ENCODE assay signal across 9 cellular contexts in the genomic region with DNA sequence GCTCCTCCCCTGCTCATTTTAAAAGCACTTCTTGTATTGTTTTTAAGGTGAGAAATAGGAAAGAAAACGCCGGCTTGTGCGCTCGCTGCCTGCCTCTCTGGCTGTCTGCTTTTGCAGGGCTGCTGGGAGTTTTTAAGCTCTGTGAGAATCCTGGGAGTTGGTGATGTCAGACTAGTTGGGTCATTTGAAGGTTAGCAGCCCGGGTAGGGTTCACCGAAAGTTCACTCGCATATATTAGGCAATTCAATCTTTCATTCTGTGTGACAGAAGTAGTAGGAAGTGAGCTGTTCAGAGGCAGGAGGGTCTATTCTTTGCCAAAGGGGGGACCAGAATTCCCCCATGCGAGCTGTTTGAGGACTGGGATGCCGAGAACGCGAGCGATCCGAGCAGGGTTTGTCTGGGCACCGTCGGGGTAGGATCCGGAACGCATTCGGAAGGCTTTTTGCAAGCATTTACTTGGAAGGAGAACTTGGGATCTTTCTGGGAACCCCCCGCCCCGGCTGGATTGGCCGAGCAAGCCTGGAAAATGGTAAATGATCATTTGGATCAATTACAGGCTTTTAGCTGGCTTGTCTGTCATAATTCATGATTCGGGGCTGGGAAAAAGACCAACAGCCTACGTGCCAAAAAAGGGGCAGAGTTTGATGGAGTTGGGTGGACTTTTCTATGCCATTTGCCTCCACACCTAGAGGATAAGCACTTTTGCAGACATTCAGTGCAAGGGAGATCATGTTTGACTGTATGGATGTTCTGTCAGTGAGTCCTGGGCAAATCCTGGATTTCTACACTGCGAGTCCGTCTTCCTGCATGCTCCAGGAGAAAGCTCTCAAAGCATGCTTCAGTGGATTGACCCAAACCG. TPM values are rescaled to one million over a fixed set of nuclear protein-coding genes. Genes with fewer than 3 reads are reported as not detected.
A peak's percentile ranks its signal among the peaks of the same experiment; 100 is the strongest.
DNase-seq lines count a peak whose midpoint lies in the region; ATAC-seq and TF ChIP-seq lines count a peak whose summit lies in the region.
"Had no signal": no experiment of that assay in that cellular context is flagged by ENCODE, and none has a peak within 500 bp of the region (broad histone marks: within the 10 kb centered on the region; RNA-seq: fewer than 3 reads in every experiment).

TSS of gene RARB (plus strand) at position 261 of the 859 bp plus-strand sequence. CDS start at position 730, 469 bp downstream.

- H3K9me3 ChIP-seq in ES-I3 (ENCODE audit: control insufficient read depth, insufficient read depth, low read length) (no peaks in the 10 kb centered on the region), tibial artery (no peaks in the 10 kb centered on the region)

- peak within 1 kb of the TSS; percentile 58 for H3K9ac ChIP-seq in ES-I3 (ENCODE audit: low read depth, low read length)

- no peak for TF ChIP-seq CTCF in epithelial cell of esophagus (IDR thresholded peaks at IDR 0.05; ENCODE audit: insufficient read depth, low read depth, low read length, missing control alignments)
- no peak for TF ChIP-seq CTCF in tibial artery (IDR thresholded peaks at IDR 0.05)

- no peaks in the 10 kb centered on the region for H3K27me3 ChIP-seq in tibial artery

- peak within 1 kb of the TSS; percentile 79 to 85 for H3K27ac ChIP-seq in tibial artery

- peak within 1 kb of the TSS; percentile 45 for H3K4me3 ChIP-seq in epithelial cell of esophagus (ENCODE audit: low read length)
- H3K4me3 ChIP-seq in tibial artery = peak within 1 kb of the TSS; percentile 66 to 78

- intact Hi-C loops in tibial artery (cut with DNase I; ENCODE audit: low total_unique reads) = loop anchor here (5.0 kb wide), 1 partner anchor 164 kb away; no protein-coding TSS in a partner anchor
- intact Hi-C loops in activated T-helper 2 cell treated with anti-CD3 and anti-CD28 coated beads, Interferon-gamma antibody, Interleukin-2, Interleukin-4, amounts not matched to agents 10 μg/mL and 5 μg/mL and 100 μg/mL, durations not matched to agents 14 hours and 24 hours and 36 hours (cut with micrococcal nuclease) = no loop called here

- no peak within 1 kb of the TSS for H3K27ac Mint-ChIP-seq in activated T-helper 2 cell treated with anti-CD3 and anti-CD28 coated beads, Interferon-gamma antibody, Interleukin-2, Interleukin-4, amounts not matched to agents 10 μg/mL and 5 μg/mL and 100 μg/mL, durations not matched to agents 14 hours and 24 hours and 36 hours
- H3K27ac Mint-ChIP-seq: stimulated activated naive CD8-positive, alpha-beta T cell treated with anti-CD3 and anti-CD28 coated beads, Interleukin-15, Interleukin-2, amounts not matched to agents 100 ng/mL and 50 ng/mL, for 24 hours had no signal

- H3K4me1 Mint-ChIP-seq in activated T-helper 2 cell treated with anti-CD3 and anti-CD28 coated beads, Interferon-gamma antibody, Interleukin-2, Interleukin-4, amounts not matched to agents 10 μg/mL and 5 μg/mL and 100 μg/mL, durations not matched to agents 14 hours and 24 hours and 36 hours (ENCODE audit: low read depth) = peaks cover 6% of the 10 kb centered on the region

- H3K4me1 ChIP-seq in ES-I3 (ENCODE audit: insufficient read depth, low read length) (peaks cover 44% of the 10 kb centered on the region), tibial artery (peaks cover 0 to 38% (median 5%) of the 10 kb centered on the region in 4 donors)

- H3K4me3 Mint-ChIP-seq in activated T-helper 2 cell treated with anti-CD3 and anti-CD28 coated beads, Interferon-gamma antibody, Interleukin-2, Interleukin-4, amounts not matched to agents 10 μg/mL and 5 μg/mL and 100 μg/mL, durations not matched to agents 14 hours and 24 hours and 36 hours (ENCODE audit: low read depth) = no peak within 1 kb of the TSS
- H3K4me3 Mint-ChIP-seq: stimulated activated naive CD8-positive, alpha-beta T cell treated with anti-CD3 and anti-CD28 coated beads, Interleukin-15, Interleukin-2, amounts not matched to agents 100 ng/mL and 50 ng/mL, for 24 hours had no signal

- H3K36me3 Mint-ChIP-seq in activated T-helper 2 cell treated with anti-CD3 and anti-CD28 coated beads, Interferon-gamma antibody, Interleukin-2, Interleukin-4, amounts not matched to agents 10 μg/mL and 5 μg/mL and 100 μg/mL, durations not matched to agents 14 hours and 24 hours and 36 hours (ENCODE audit: low read depth) = no peaks in the 10 kb centered on the region

- ATAC-seq in HG02885 (IDR thresholded peaks at IDR 0.05; ENCODE audit: poor library complexity, unreplicated experiment) (peak; percentile 62), GM21529 (IDR thresholded peaks at IDR 0.05; ENCODE audit: unreplicated experiment) (no peak)

- H3K9me3 Mint-ChIP-seq in activated T-helper 2 cell treated with anti-CD3 and anti-CD28 coated beads, Interferon-gamma antibody, Interleukin-2, Interleukin-4, amounts not matched to agents 10 μg/mL and 5 μg/mL and 100 μg/mL, durations not matched to agents 14 hours and 24 hours and 36 hours = no peaks in the 10 kb centered on the region
- H3K9me3 Mint-ChIP-seq: stimulated activated naive CD8-positive, alpha-beta T cell treated with anti-CD3 and anti-CD28 coated beads, Interleukin-15, Interleukin-2, amounts not matched to agents 100 ng/mL and 50 ng/mL, for 24 hours had no signal

- H3K27me3 Mint-ChIP-seq in activated T-helper 2 cell treated with anti-CD3 and anti-CD28 coated beads, Interferon-gamma antibody, Interleukin-2, Interleukin-4, amounts not matched to agents 10 μg/mL and 5 μg/mL and 100 μg/mL, durations not matched to agents 14 hours and 24 hours and 36 hours (ENCODE audit: low read depth) = peaks cover 55% of the 10 kb centered on the region

- H3K36me3 ChIP-seq in ES-I3 (ENCODE audit: insufficient read depth, low read length) = no peaks in the 10 kb centered on the region
- H3K36me3 ChIP-seq in tibial artery = no peaks in the 10 kb centered on the region

- DNase-seq in SHP77 treated with DMSO at 0.1 percent for 48 hours (lab: John Stamatoyannopoulos, UW) (peak; percentile 4), epithelial cell of esophagus (ENCODE audit: low read depth) (peak; percentile 78), medulla oblongata (ENCODE audit: extremely low spot score) (peak; percentile 80), tibial artery (peak; percentile 76 to 85)
- DNase-seq in activated T-helper 2 cell treated with anti-CD3 and anti-CD28 coated beads, Interferon-gamma antibody, Interleukin-2, Interleukin-4, amounts not matched to agents 10 μg/mL and 5 μg/mL and 100 μg/mL, durations not matched to agents 14 hours and 24 hours and 36 hours (ENCODE audit: low spot score) = no peak

RNA-seq across cellular contexts. Expression of gene RARB, which starts in this region (rescaled TPM):
- not detected in 2 replicates for total RNA-seq in activated T-helper 2 cell treated with anti-CD3 and anti-CD28 coated beads, Interferon-gamma antibody, Interleukin-2, Interleukin-4, amounts not matched to agents 10 μg/mL and 5 μg/mL and 100 μg/mL, durations not matched to agents 14 hours and 24 hours and 36 hours
